Comparison of ENCODE assay signal across 8 cellular contexts in genomic region chr17:64020068-64020766, GRCh38. TPM values are rescaled to one million over a fixed set of nuclear protein-coding genes. Genes with fewer than 3 reads are reported as not detected.
DNase-seq lines count a peak whose midpoint lies in the region; ATAC-seq and TF ChIP-seq lines count a peak whose summit lies in the region.

Gene ICAM2, minus strand, starts transcription at chr17:64020633. Its CDS starts 13,942 bp downstream, at chr17:64006691.

- peak within 1 kb of the TSS; percentile 99 for H3K27ac Mint-ChIP-seq in activated B cell treated with CpG ODN at 0.5 μM for 24 hours
- peak within 1 kb of the TSS; percentile 98 for H3K27ac Mint-ChIP-seq in stimulated activated naive B cell treated with anti-CD40 and anti-IgM and Interleukin-4, amounts not matched to agents 10 μg/mL and 1 μg/mL and 100 μg/mL, for 72 hours

- intact Hi-C loops in activated B cell treated with CpG ODN at 0.5 μM for 24 hours (cut with micrococcal nuclease) = loop anchor here (1.0 to 2.0 kb wide), 6 partner anchors 21 to 486 kb away; partner anchors contain the start of genes CCDC47, CEP95, DDX5 and PRR29

- DNase-seq in SKM-1 treated with dmso at 0.1 percent for 144 hours (lab: John Stamatoyannopoulos, UW; ENCODE audit: unreplicated experiment) (peak; percentile 44), SKM-1 (lab: John Stamatoyannopoulos, UW; ENCODE audit: unreplicated experiment) (no peak), activated B cell treated with CpG ODN at 0.5 μM for 24 hours (peak; percentile 69), NCI-H128 (lab: John Stamatoyannopoulos, UW; ENCODE audit: unreplicated experiment) (no peak)
- DNase-seq in stimulated activated naive B cell treated with anti-CD40 and anti-IgM and Interleukin-4, amounts not matched to agents 10 μg/mL and 1 μg/mL and 100 μg/mL, for 72 hours = peak; percentile 75

- H3K27ac ChIP-seq in cingulate gyrus (ENCODE audit: low read depth, low read length) = peak within 1 kb of the TSS; percentile 39

- H3K27me3 Mint-ChIP-seq in activated B cell treated with CpG ODN at 0.5 μM for 24 hours = no peaks in the 10 kb centered on the region
- H3K27me3 Mint-ChIP-seq in stimulated activated naive B cell treated with anti-CD40 and anti-IgM and Interleukin-4, amounts not matched to agents 10 μg/mL and 1 μg/mL and 100 μg/mL, for 72 hours = no peaks in the 10 kb centered on the region

- peak within 1 kb of the TSS; percentile 23 for H3K4me3 ChIP-seq in mucosa of stomach (ENCODE audit: low read length)

- H3K9ac ChIP-seq in mucosa of stomach (ENCODE audit: low read length) = peak within 1 kb of the TSS; percentile 68

- peaks cover 81% of the 10 kb centered on the region for H3K4me1 Mint-ChIP-seq in activated B cell treated with CpG ODN at 0.5 μM for 24 hours
- peaks cover 28 to 73% of the 10 kb centered on the region in 2 donors for H3K4me1 Mint-ChIP-seq in stimulated activated naive B cell treated with anti-CD40 and anti-IgM and Interleukin-4, amounts not matched to agents 10 μg/mL and 1 μg/mL and 100 μg/mL, for 72 hours

- ATAC-seq in HG03439 (IDR thresholded peaks at IDR 0.05; ENCODE audit: unreplicated experiment) = peak; percentile 59
- ATAC-seq in activated B cell treated with CpG ODN at 0.5 μM for 24 hours (ENCODE audit: low read depth) = peak; percentile 78
- ATAC-seq in stimulated activated naive B cell treated with anti-CD40 and anti-IgM and Interleukin-4, amounts not matched to agents 10 μg/mL and 1 μg/mL and 100 μg/mL, for 72 hours (replicated peaks) = peak; percentile 82 to 83

- H3K27me3 ChIP-seq in mucosa of stomach (ENCODE audit: control insufficient read depth, insufficient read depth, low read length) = no peaks in the 10 kb centered on the region

- POLR2A ChIA-PET in activated B cell treated with CpG ODN at 0.5 μM for 24 hours (lab: Charles Lee) = interaction anchor here (0.6 to 5.8 kb wide), 37 partner anchors 9 to 486 kb away, joined by 3 to 54 read pairs (median 5); partner anchors contain the start of genes CCDC47, CD79B, CEP95 and CSHL1

- no peaks in the 10 kb centered on the region for H3K9me3 Mint-ChIP-seq in activated B cell treated with CpG ODN at 0.5 μM for 24 hours
- H3K9me3 Mint-ChIP-seq in stimulated activated naive B cell treated with anti-CD40 and anti-IgM and Interleukin-4, amounts not matched to agents 10 μg/mL and 1 μg/mL and 100 μg/mL, for 72 hours = no peaks in the 10 kb centered on the region

- H3K4me3 Mint-ChIP-seq in activated B cell treated with CpG ODN at 0.5 μM for 24 hours = peak within 1 kb of the TSS; percentile 97
- H3K4me3 Mint-ChIP-seq in stimulated activated naive B cell treated with anti-CD40 and anti-IgM and Interleukin-4, amounts not matched to agents 10 μg/mL and 1 μg/mL and 100 μg/mL, for 72 hours = peak within 1 kb of the TSS; percentile 92

- H3K4me1 ChIP-seq in mucosa of stomach (ENCODE audit: control insufficient read depth, insufficient read depth, low read length) = peaks cover 42% of the 10 kb centered on the region

- H3K36me3 Mint-ChIP-seq in activated B cell treated with CpG ODN at 0.5 μM for 24 hours (ENCODE audit: low read depth) = peaks cover 11% of the 10 kb centered on the region
- peaks cover 3 to 4% of the 10 kb centered on the region in 2 donors for H3K36me3 Mint-ChIP-seq in stimulated activated naive B cell treated with anti-CD40 and anti-IgM and Interleukin-4, amounts not matched to agents 10 μg/mL and 1 μg/mL and 100 μg/mL, for 72 hours

- H3K9me3 ChIP-seq in mucosa of stomach (ENCODE audit: control insufficient read depth, low read length) = no peaks in the 10 kb centered on the region

- CTCF ChIA-PET in activated B cell treated with CpG ODN at 0.5 μM for 24 hours (lab: Charles Lee) = interaction anchor here (0.9 to 4.4 kb wide), 14 partner anchors 9 to 116 kb away, joined by 3 to 26 read pairs (median 7); partner anchors contain the start of genes CD79B, CSHL1 and GH1

- no peak for TF ChIP-seq CTCF in activated B cell treated with CpG ODN at 0.5 μM for 24 hours (IDR thresholded peaks at IDR 0.05)

- no peaks in the 10 kb centered on the region for H3K36me3 ChIP-seq in mucosa of stomach (ENCODE audit: control insufficient read depth, insufficient read depth, low read length)

RNA-seq across cellular contexts. Expression of gene ICAM2, which starts in this region (rescaled TPM):
- 44.5 and 44.7 TPM in 2 replicates for total RNA-seq in activated B cell treated with CpG ODN at 0.5 μM for 24 hours

Comparison
In these comparisons a context has a peak if more than half of its experiments do, and no peak if none do; other contexts are left out.
1. DNase-seq: peak in SKM-1 treated with dmso at 0.1 percent for 144 hours (single experiment), activated B cell treated with CpG ODN at 0.5 μM for 24 hours (single experiment) and stimulated activated naive B cell treated with anti-CD40 and anti-IgM and Interleukin-4, amounts not matched to agents 10 μg/mL and 1 μg/mL and 100 μg/mL, for 72 hours (single experiment); none in SKM-1 (single experiment) and NCI-H128 (single experiment).
2. Peak in every context shown above with its lines, with median percentiles within 50 percentile points of each other: ATAC-seq.